ENCODE assay signal across 3 cellular contexts in genomic region chr17:28993013-28993600, GRCh38.
TF ChIP-seq lines count a peak whose summit lies in the region.

No MANE protein-coding gene starts in this region.

TF ChIP-seq in SK-N-SH treated with all-trans-retinoic acid at 6 μM for 48 hours, 23 proteins besides CTCF, POLR2A, EP300 and RAD21:
- TF ChIP-seq RARB (CRISPR knock-in tag; IDR thresholded peaks at IDR 0.05) (no peak), ZNF70 (CRISPR knock-in tag; IDR thresholded peaks at IDR 0.05) (no peak), ESRRG (CRISPR knock-in tag; IDR thresholded peaks at IDR 0.05) (no peak), ISL1 (CRISPR knock-in tag; IDR thresholded peaks at IDR 0.05) (no peak), TCF4 (CRISPR knock-in tag; IDR thresholded peaks at IDR 0.05; ENCODE audit: borderline replicate concordance) (no peak), SNAI2 (CRISPR knock-in tag; IDR thresholded peaks at IDR 0.05) (no peak), ZFP30 (CRISPR knock-in tag; IDR thresholded peaks at IDR 0.05) (no peak), OSR1 (CRISPR knock-in tag; IDR thresholded peaks at IDR 0.05) (no peak), ARNTL (CRISPR knock-in tag; IDR thresholded peaks at IDR 0.05; ENCODE audit: borderline replicate concordance, low read depth) (no peak), BACH2 (CRISPR knock-in tag; IDR thresholded peaks at IDR 0.05; ENCODE audit: borderline replicate concordance) (no peak)
- TF ChIP-seq, protein P1, sequence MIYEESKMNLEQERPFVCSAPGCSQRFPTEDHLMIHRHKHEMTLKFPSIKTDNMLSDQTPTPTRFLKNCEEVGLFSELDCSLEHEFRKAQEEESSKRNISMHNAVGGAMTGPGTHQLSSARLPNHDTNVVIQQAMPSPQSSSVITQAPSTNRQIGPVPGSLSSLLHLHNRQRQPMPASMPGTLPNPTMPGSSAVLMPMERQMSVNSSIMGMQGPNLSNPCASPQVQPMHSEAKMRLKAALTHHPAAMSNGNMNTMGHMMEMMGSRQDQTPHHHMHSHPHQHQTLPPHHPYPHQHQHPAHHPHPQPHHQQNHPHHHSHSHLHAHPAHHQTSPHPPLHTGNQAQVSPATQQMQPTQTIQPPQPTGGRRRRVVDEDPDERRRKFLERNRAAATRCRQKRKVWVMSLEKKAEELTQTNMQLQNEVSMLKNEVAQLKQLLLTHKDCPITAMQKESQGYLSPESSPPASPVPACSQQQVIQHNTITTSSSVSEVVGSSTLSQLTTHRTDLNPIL (CRISPR knock-in tag; IDR thresholded peaks at IDR 0.05; ENCODE audit: low read depth) = no peak
- TF ChIP-seq, protein P2, sequence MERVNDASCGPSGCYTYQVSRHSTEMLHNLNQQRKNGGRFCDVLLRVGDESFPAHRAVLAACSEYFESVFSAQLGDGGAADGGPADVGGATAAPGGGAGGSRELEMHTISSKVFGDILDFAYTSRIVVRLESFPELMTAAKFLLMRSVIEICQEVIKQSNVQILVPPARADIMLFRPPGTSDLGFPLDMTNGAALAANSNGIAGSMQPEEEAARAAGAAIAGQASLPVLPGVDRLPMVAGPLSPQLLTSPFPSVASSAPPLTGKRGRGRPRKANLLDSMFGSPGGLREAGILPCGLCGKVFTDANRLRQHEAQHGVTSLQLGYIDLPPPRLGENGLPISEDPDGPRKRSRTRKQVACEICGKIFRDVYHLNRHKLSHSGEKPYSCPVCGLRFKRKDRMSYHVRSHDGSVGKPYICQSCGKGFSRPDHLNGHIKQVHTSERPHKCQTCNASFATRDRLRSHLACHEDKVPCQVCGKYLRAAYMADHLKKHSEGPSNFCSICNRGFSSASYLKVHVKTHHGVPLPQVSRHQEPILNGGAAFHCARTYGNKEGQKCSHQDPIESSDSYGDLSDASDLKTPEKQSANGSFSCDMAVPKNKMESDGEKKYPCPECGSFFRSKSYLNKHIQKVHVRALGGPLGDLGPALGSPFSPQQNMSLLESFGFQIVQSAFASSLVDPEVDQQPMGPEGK (CRISPR knock-in tag; IDR thresholded peaks at IDR 0.05; ENCODE audit: borderline replicate concordance) = no peak

TF ChIP-seq in SK-N-SH, 30 proteins besides CTCF, POLR2A, EP300 and RAD21:
- TF ChIP-seq RFX5 (IDR thresholded peaks at IDR 0.05; ENCODE audit: low read length) = no peak
- TF ChIP-seq TEAD4 (IDR thresholded peaks at IDR 0.05; ENCODE audit: borderline replicate concordance, insufficient read depth) = no peak
- TF ChIP-seq CHD2 (IDR thresholded peaks at IDR 0.05; ENCODE audit: low read length, partially characterized antibody) = no peak
- TF ChIP-seq JUND (IDR thresholded peaks at IDR 0.05) = no peak
- no peak for TF ChIP-seq GATA2 (CRISPR knock-in tag; IDR thresholded peaks at IDR 0.05)
- TF ChIP-seq MEF2A (IDR thresholded peaks at IDR 0.05; ENCODE audit: borderline replicate concordance, low read depth) = no peak
- no peak for TF ChIP-seq EZH2phosphoT487 (IDR thresholded peaks at IDR 0.05; ENCODE audit: borderline replicate concordance, low read depth)
- no peak for TF ChIP-seq USF2 (IDR thresholded peaks at IDR 0.05; ENCODE audit: borderline replicate concordance, low read depth, low read length)
- TF ChIP-seq, protein P3, sequence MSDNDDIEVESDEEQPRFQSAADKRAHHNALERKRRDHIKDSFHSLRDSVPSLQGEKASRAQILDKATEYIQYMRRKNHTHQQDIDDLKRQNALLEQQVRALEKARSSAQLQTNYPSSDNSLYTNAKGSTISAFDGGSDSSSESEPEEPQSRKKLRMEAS (IDR thresholded peaks at IDR 0.05; ENCODE audit: low read depth) = no peak
- no peak for TF ChIP-seq NRF1 (IDR thresholded peaks at IDR 0.05; ENCODE audit: low read depth, low read length)
- TF ChIP-seq RCOR1 (IDR thresholded peaks at IDR 0.05; ENCODE audit: low read length) = no peak
- TF ChIP-seq ELF1 (IDR thresholded peaks at IDR 0.05) = no peak
TF ChIP-seq in SK-N-SH: peak in this region for 0.

TF ChIP-seq in GM23338, 12 proteins besides CTCF, POLR2A, EP300 and RAD21:
- TF ChIP-seq ZNF114 (CRISPR knock-in tag; IDR thresholded peaks at IDR 0.05) = no peak
- TF ChIP-seq ZNF331 (CRISPR knock-in tag; IDR thresholded peaks at IDR 0.05; ENCODE audit: low read depth) = no peak
- TF ChIP-seq, protein P4, sequence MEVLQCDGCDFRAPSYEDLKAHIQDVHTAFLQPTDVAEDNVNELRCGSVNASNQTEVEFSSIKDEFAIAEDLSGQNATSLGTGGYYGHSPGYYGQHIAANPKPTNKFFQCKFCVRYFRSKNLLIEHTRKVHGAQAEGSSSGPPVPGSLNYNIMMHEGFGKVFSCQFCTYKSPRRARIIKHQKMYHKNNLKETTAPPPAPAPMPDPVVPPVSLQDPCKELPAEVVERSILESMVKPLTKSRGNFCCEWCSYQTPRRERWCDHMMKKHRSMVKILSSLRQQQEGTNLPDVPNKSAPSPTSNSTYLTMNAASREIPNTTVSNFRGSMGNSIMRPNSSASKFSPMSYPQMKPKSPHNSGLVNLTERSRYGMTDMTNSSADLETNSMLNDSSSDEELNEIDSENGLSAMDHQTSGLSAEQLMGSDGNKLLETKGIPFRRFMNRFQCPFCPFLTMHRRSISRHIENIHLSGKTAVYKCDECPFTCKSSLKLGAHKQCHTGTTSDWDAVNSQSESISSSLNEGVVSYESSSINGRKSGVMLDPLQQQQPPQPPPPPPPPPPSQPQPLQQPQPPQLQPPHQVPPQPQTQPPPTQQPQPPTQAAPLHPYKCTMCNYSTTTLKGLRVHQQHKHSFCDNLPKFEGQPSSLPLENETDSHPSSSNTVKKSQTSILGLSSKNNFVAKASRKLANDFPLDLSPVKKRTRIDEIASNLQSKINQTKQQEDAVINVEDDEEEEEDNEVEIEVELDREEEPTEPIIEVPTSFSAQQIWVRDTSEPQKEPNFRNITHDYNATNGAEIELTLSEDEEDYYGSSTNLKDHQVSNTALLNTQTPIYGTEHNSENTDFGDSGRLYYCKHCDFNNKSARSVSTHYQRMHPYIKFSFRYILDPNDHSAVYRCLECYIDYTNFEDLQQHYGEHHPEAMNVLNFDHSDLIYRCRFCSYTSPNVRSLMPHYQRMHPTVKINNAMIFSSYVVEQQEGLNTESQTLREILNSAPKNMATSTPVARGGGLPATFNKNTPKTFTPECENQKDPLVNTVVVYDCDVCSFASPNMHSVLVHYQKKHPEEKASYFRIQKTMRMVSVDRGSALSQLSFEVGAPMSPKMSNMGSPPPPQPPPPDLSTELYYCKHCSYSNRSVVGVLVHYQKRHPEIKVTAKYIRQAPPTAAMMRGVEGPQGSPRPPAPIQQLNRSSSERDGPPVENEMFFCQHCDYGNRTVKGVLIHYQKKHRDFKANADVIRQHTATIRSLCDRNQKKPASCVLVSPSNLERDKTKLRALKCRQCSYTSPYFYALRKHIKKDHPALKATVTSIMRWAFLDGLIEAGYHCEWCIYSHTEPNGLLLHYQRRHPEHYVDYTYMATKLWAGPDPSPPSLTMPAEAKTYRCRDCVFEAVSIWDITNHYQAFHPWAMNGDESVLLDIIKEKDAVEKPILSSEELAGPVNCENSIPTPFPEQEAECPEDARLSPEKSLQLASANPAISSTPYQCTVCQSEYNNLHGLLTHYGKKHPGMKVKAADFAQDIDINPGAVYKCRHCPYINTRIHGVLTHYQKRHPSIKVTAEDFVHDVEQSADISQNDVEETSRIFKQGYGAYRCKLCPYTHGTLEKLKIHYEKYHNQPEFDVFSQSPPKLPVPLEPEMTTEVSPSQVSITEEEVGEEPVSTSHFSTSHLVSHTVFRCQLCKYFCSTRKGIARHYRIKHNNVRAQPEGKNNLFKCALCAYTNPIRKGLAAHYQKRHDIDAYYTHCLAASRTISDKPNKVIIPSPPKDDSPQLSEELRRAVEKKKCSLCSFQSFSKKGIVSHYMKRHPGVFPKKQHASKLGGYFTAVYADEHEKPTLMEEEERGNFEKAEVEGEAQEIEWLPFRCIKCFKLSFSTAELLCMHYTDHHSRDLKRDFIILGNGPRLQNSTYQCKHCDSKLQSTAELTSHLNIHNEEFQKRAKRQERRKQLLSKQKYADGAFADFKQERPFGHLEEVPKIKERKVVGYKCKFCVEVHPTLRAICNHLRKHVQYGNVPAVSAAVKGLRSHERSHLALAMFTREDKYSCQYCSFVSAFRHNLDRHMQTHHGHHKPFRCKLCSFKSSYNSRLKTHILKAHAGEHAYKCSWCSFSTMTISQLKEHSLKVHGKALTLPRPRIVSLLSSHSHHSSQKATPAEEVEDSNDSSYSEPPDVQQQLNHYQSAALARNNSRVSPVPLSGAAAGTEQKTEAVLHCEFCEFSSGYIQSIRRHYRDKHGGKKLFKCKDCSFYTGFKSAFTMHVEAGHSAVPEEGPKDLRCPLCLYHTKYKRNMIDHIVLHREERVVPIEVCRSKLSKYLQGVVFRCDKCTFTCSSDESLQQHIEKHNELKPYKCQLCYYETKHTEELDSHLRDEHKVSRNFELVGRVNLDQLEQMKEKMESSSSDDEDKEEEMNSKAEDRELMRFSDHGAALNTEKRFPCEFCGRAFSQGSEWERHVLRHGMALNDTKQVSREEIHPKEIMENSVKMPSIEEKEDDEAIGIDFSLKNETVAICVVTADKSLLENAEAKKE (CRISPR knock-in tag; IDR thresholded peaks at IDR 0.05) = no peak
